Comparison of ENCODE assay signal across 8 cellular contexts in genomic region chr3:184230603-184231528, GRCh38. TPM values are rescaled to one million over a fixed set of nuclear protein-coding genes. Genes with fewer than 3 reads are reported as not detected.
A peak's percentile ranks its signal among the peaks of the same experiment; 100 is the strongest.
DNase-seq lines count a peak whose midpoint lies in the region; ATAC-seq lines count a peak whose summit lies in the region.

No MANE protein-coding gene starts in this region.

- H2AFZ ChIP-seq in neuron (ENCODE audit: low read depth, low read length), result peak overlapping the region; percentile 82

- no peak for ATAC-seq in central memory CD8-positive, alpha-beta T cell (replicated peaks; ENCODE audit: extremely low read depth, poor library complexity, severe bottlenecking)
- no peak for ATAC-seq in GM21390 (IDR thresholded peaks at IDR 0.05; ENCODE audit: unreplicated experiment)

- H3K36me3 Mint-ChIP-seq in central memory CD8-positive, alpha-beta T cell (ENCODE audit: insufficient read depth), result no peaks in the 10 kb centered on the region

- H3K4me3 Mint-ChIP-seq in central memory CD8-positive, alpha-beta T cell, result peak overlapping the region; percentile 77

- H3K9me3 ChIP-seq in neuron (ENCODE audit: low read length), result peaks cover 2% of the 10 kb centered on the region

- peaks cover 16% of the 10 kb centered on the region for H3K4me1 Mint-ChIP-seq in central memory CD8-positive, alpha-beta T cell

- no peaks in the 10 kb centered on the region for H3K9me3 Mint-ChIP-seq in central memory CD8-positive, alpha-beta T cell

- H3K36me3 ChIP-seq in neuron (ENCODE audit: insufficient read depth, low read length), result no peaks in the 10 kb centered on the region

- DNase-seq in COR-L47 (lab: John Stamatoyannopoulos, UW), result peak; percentile 76
- DNase-seq in NCI-H1105 treated with DMSO at 0.1 percent for 48 hours (lab: John Stamatoyannopoulos, UW), result peak; percentile 82
- no peak for DNase-seq in central memory CD8-positive, alpha-beta T cell (ENCODE audit: low spot score in 2 of 2)
- DNase-seq in NK-92 treated with Interleukin-12 subunit alpha and Interleukin-12 subunit beta, amount 100 ng/mL, for 24 hours (lab: John Stamatoyannopoulos, UW), result no peak
- DNase-seq in epidermal melanocyte (ENCODE audit: insufficient read length, low spot score), result no peak
- no peak for DNase-seq in H4 (ENCODE audit: low spot score)

- H3K27ac Mint-ChIP-seq in central memory CD8-positive, alpha-beta T cell (ENCODE audit: low read depth), result no peak overlapping the region

- no peak overlapping the region for H3K4me3 ChIP-seq in neuron (ENCODE audit: low read length)

- peaks cover 89% of the 10 kb centered on the region for H3K27me3 ChIP-seq in neuron (ENCODE audit: insufficient read depth, low read length)

- H3K27me3 Mint-ChIP-seq in central memory CD8-positive, alpha-beta T cell, result peaks cover 57% of the 10 kb centered on the region

- H3K4me1 ChIP-seq in neuron (ENCODE audit: insufficient read depth, low read length), result peaks cover 10% of the 10 kb centered on the region

RNA-seq across cellular contexts. Expression of gene VWA5B2, which starts 1.5 kb away (rescaled TPM):
- not detected in 2 replicates for total RNA-seq in H4 (2014; rRNA removed; shearing (Covaris generic))

RNA-seq across cellular contexts. Expression of gene ALG3, which starts 17.9 kb away (rescaled TPM):
- 98.6 and 110 TPM in 2 replicates for total RNA-seq in H4 (2014; rRNA removed; shearing (Covaris generic))

RNA-seq across cellular contexts. Expression of gene EEF1AKMT4, which starts 18.6 kb away (rescaled TPM):
- total RNA-seq in H4 (2014; rRNA removed; shearing (Covaris generic)), result 19.5 and 21.6 TPM in 2 replicates

RNA-seq across cellular contexts. Expression of gene CAMK2N2, which starts 30.5 kb away (rescaled TPM):
- total RNA-seq in H4 (2014; rRNA removed; shearing (Covaris generic)), result 0.47 and 1.6 TPM in 2 replicates

RNA-seq across cellular contexts. Expression of gene ABCF3, which starts 44.9 kb away (rescaled TPM):
- 18.5 and 36.8 TPM in 2 replicates for total RNA-seq in H4 (2014; rRNA removed; shearing (Covaris generic))

Comparison
In these comparisons a context has a peak if more than half of its experiments do, and no peak if none do; other contexts are left out.
1. DNase-seq: peak in COR-L47 (single experiment) and NCI-H1105 treated with DMSO at 0.1 percent for 48 hours (single experiment); none in central memory CD8-positive, alpha-beta T cell (0 of 2), NK-92 treated with Interleukin-12 subunit alpha and Interleukin-12 subunit beta, amount 100 ng/mL, for 24 hours (single experiment), epidermal melanocyte (single experiment) and H4 (single experiment).